ENCODE assay signal across 10 cellular contexts in the genomic region with DNA sequence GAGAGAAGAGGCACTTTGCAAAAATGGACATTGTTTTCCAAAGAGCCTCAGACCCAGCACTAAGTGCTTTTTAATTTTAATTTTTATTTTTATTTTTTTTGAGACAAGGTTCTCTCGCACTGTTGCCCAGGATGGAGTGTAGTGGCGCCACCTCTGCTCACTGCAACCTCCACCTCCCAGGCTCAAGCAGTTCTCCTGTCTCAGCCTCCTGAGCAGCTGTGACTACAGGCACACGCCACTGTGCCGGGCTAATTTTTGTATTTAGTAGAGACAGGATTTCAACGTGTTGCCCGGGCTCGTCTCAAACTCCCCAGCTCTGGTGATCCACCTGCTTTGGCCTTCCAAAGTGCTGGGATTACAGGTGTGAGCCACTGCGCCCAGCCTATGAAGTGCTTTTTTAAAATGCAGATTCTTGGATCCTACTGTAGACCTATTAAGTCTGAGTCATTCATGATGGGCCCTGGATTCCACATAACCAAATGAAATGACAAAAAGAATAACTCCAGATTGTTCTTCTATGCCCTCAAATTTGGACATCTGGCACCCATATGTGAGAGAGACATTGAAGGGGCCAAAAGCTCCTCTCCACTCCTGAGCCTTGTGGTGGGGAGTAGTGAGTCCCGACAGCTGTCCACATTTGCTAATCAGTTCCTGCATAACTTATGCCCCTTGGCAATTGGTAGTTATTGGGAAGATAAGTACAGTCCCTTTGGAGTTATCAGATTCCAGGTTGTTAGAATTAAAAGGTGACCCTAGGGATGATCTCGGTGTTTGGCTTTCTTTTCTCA. TPM values are rescaled to one million over a fixed set of nuclear protein-coding genes. Genes with fewer than 3 reads are reported as not detected.
DNase-seq lines count a peak whose midpoint lies in the region; ATAC-seq, FAIRE-seq and TF ChIP-seq lines count a peak whose summit lies in the region.
"Had no signal": no experiment of that assay in that cellular context is flagged by ENCODE, and none has a peak within 500 bp of the region (broad histone marks: within the 10 kb centered on the region; RNA-seq: fewer than 3 reads in every experiment).

No MANE protein-coding gene starts in this region.

- FAIRE-seq in H1 (lab: Jason Lieb, UNC), result no peak
- FAIRE-seq: small intestine had no signal

- peak overlapping the region in 1 of 4 experiments; percentile 40; a peak in 2 of 8 replicates for H3K4me3 ChIP-seq in H1 (ENCODE audit: extremely low read depth in 1 of 4, insufficient read depth in 2 of 4, low read depth in 3 of 4, low read length in 4 of 4)
- H3K4me3 ChIP-seq in trophoblast cell (ENCODE audit: low read depth, low read length), result no peak overlapping the region

- H3K27me3 Mint-ChIP-seq in activated CD4-positive, alpha-beta memory T cell treated with anti-CD3 and anti-CD28 coated beads for 36 hours, result no peaks in the 10 kb centered on the region

- H3K79me1 ChIP-seq in H1 (ENCODE audit: low read depth, low read length), result peaks cover 3% of the 10 kb centered on the region; the same call in 1 of the 2 replicates
- peaks cover 17% of the 10 kb centered on the region for H3K79me1 ChIP-seq in trophoblast cell (ENCODE audit: low read length)

- H2BK12ac ChIP-seq in H1 (ENCODE audit: low read depth, low read length), result 0 out of 2 replicates have a peak overlapping the region, but pooled peaks have one; percentile 27
- H2BK12ac ChIP-seq in trophoblast cell (ENCODE audit: low read length), result no peak overlapping the region

- peaks cover 43% of the 10 kb centered on the region for H3K4me1 Mint-ChIP-seq in activated CD4-positive, alpha-beta memory T cell treated with anti-CD3 and anti-CD28 coated beads for 36 hours (ENCODE audit: low read depth)

- H3K27ac Mint-ChIP-seq in activated CD4-positive, alpha-beta memory T cell treated with anti-CD3 and anti-CD28 coated beads for 36 hours, result no peak overlapping the region

- H3K36me3 Mint-ChIP-seq in activated CD4-positive, alpha-beta memory T cell treated with anti-CD3 and anti-CD28 coated beads for 36 hours, result peaks cover 16% of the 10 kb centered on the region

- H3K4ac ChIP-seq in H1 (replicated peaks; ENCODE audit: insufficient read length, low read depth, low read length) (no peak overlapping the region), trophoblast cell (ENCODE audit: low read depth, low read length) (peak overlapping the region; percentile 84)

- H3K4me2 ChIP-seq in H1 (ENCODE audit: insufficient read depth in 1 of 2, low read depth in 2 of 2, low read length in 2 of 2), result peak overlapping the region; percentile 50 to 94; a peak in 3 of 4 replicates
- peak overlapping the region; percentile 32 for H3K4me2 ChIP-seq in trophoblast cell (ENCODE audit: low read length)

- peaks cover 4% of the 10 kb centered on the region; the same call in 1 of the 2 replicates for H3K23me2 ChIP-seq in H1 (ENCODE audit: low read depth, low read length)

- H3K27me3 ChIP-seq in H1 (replicated peaks in 1 of 4; ENCODE audit: control insufficient read depth in 3 of 4, extremely low read depth in 1 of 4, insufficient read depth in 3 of 4, low read length in 3 of 4) (no peaks in the 10 kb centered on the region), trophoblast cell (ENCODE audit: insufficient read depth, low read length) (no peaks in the 10 kb centered on the region)

- CTCF ChIA-PET in H1 (lab: Charles Lee; ENCODE audit: partially characterized antibody), result interaction anchor here (0.6 to 5.0 kb wide), 8 partner anchors 8 to 277 kb away, joined by 3 to 39 read pairs (median 3); no protein-coding TSS in a partner anchor
- CTCF ChIA-PET in activated CD4-positive, alpha-beta memory T cell treated with anti-CD3 and anti-CD28 coated beads for 36 hours (lab: Charles Lee), result interaction anchor here (1.1 to 5.3 kb wide), 3 partner anchors 11 to 277 kb away, joined by 4 to 63 read pairs (median 4); no protein-coding TSS in a partner anchor

- WGBS in H1 (ENCODE audit: extremely low coverage in 1 of 2, insufficient coverage in 1 of 2, insufficient read length in 1 of 2, insufficient replicate concordance in 2 of 2, low coverage in 1 of 2, low lambda C conversion rate in 2 of 2, missing lambda C conversion rate in 1 of 2), 2 experiments, result 69% methylated on average over 10 of the region's 10 CpGs; no CpG with 5 or more reads in 1 of the 2 experiments
- WGBS in trophoblast cell (ENCODE audit: extremely low coverage, insufficient coverage, insufficient read length), result no CpG with 5 or more reads among the region's 10 CpGs

- no peak for TF ChIP-seq RAD21 in H1 (IDR thresholded peaks at IDR 0.05 in 1 of 2, conservative IDR thresholded peaks at IDR 0.05 in 1 of 2; ENCODE audit: low read depth in 2 of 2, low read length in 2 of 2)

- TF ChIP-seq CTCF in H1 (IDR thresholded peaks at IDR 0.05; ENCODE audit: control extremely low read depth in 1 of 3, insufficient read depth in 1 of 3, low read depth in 1 of 3, low read length in 3 of 3), result peak in 1 of 3 experiments; percentile 25; a peak in 1 of 4 replicates

- peaks cover 23 to 74% of the 10 kb centered on the region in 2 experiments for H3K79me2 ChIP-seq in H1 (ENCODE audit: control insufficient read depth in 1 of 2, insufficient read depth in 2 of 2, low read length in 2 of 2)
- peaks cover 26% of the 10 kb centered on the region for H3K79me2 ChIP-seq in trophoblast cell (ENCODE audit: control insufficient read depth, insufficient read depth, low read length, poor library complexity)

- TF ChIP-seq POLR2A in H1 (IDR thresholded peaks at IDR 0.05; ENCODE audit: control extremely low read depth in 1 of 2, low read depth in 2 of 2, low read length in 2 of 2), result no peak

- H3K18ac ChIP-seq in H1 (ENCODE audit: extremely low read depth, low read length) (no peak overlapping the region; the same call in 1 of the 2 replicates), trophoblast cell (ENCODE audit: low read length) (no peak overlapping the region)

- POLR2A ChIA-PET in H1 (lab: Charles Lee; ENCODE audit: partially characterized antibody), result interaction anchor here (0.9 to 5.4 kb wide), 9 partner anchors 9 to 434 kb away, joined by 3 to 39 read pairs (median 7); partner anchors contain the start of gene ELF2
- POLR2A ChIA-PET in activated CD4-positive, alpha-beta memory T cell treated with anti-CD3 and anti-CD28 coated beads for 36 hours (lab: Charles Lee), result no interaction called here

- H2BK120ac ChIP-seq in H1 (replicated peaks; ENCODE audit: low read depth, low read length) (no peak overlapping the region), trophoblast cell (ENCODE audit: insufficient read depth, low read length, poor library complexity) (no peak overlapping the region)

- H3K27ac ChIP-seq in H1 (ENCODE audit: low read depth, low read length) (no peak overlapping the region), trophoblast cell (ENCODE audit: low read depth, low read length) (no peak overlapping the region)

- no peak overlapping the region for H3K14ac ChIP-seq in H1 (ENCODE audit: insufficient read length)
- H3K14ac ChIP-seq in trophoblast cell (ENCODE audit: low read length), result no peak overlapping the region

- TF ChIP-seq EP300 in H1 (IDR thresholded peaks at IDR 0.05; ENCODE audit: borderline replicate concordance in 1 of 2, low read depth in 2 of 2, low read length in 2 of 2), result no peak

- no peak overlapping the region for H2AFZ ChIP-seq in H1 (ENCODE audit: low read length)
- H2AFZ ChIP-seq in trophoblast cell (ENCODE audit: insufficient read depth, low read length, poor library complexity), result no peak overlapping the region

- H3K4me1 ChIP-seq in H1 (replicated peaks in 1 of 4; ENCODE audit: control insufficient read depth in 3 of 4, insufficient read depth in 4 of 4, low read length in 3 of 4), result peaks cover 17 to 27% (median 24%) of the 10 kb centered on the region in 4 experiments
- peaks cover 8 to 12% of the 10 kb centered on the region in 2 experiments for H3K4me1 ChIP-seq in trophoblast cell (ENCODE audit: control insufficient read depth in 1 of 2, insufficient read depth in 2 of 2, low read length in 2 of 2)

- H4K5ac ChIP-seq in H1 (ENCODE audit: insufficient read length, low read depth, low read length), result peak overlapping the region; percentile 13

- H4K20me1 ChIP-seq in H1 (replicated peaks in 1 of 2; ENCODE audit: control insufficient read depth in 1 of 2, insufficient read depth in 2 of 2, low read length in 2 of 2), result peaks cover 2 to 17% of the 10 kb centered on the region in 2 experiments

- H3K9me3 Mint-ChIP-seq in activated CD4-positive, alpha-beta memory T cell treated with anti-CD3 and anti-CD28 coated beads for 36 hours, result no peaks in the 10 kb centered on the region

- H3K56ac ChIP-seq in H1 (replicated peaks; ENCODE audit: insufficient read length, low read depth, low read length), result no peak overlapping the region

- H2BK20ac ChIP-seq in H1 (ENCODE audit: low read length), result no peak overlapping the region

- H2BK5ac ChIP-seq in H1 (ENCODE audit: low read depth, low read length), result peak overlapping the region; percentile 42; the same call in 1 of the 2 replicates
- no peak overlapping the region for H2BK5ac ChIP-seq in trophoblast cell (ENCODE audit: low read depth, low read length, poor library complexity)

- H3K9ac ChIP-seq in H1 (replicated peaks in 1 of 4; ENCODE audit: extremely low read depth in 1 of 4, low read depth in 3 of 4, low read length in 3 of 4) (no peak overlapping the region), trophoblast cell (ENCODE audit: low read length) (no peak overlapping the region)

- H3K4me3 Mint-ChIP-seq in activated CD4-positive, alpha-beta memory T cell treated with anti-CD3 and anti-CD28 coated beads for 36 hours, result no peak overlapping the region

- H3K9me3 ChIP-seq in H1 (ENCODE audit: insufficient read depth in 2 of 2, low read depth in 1 of 2, low read length in 1 of 2) (no peaks in the 10 kb centered on the region), trophoblast cell (ENCODE audit: insufficient read depth, low read depth, low read length) (no peaks in the 10 kb centered on the region)

- H4K8ac ChIP-seq in H1 (ENCODE audit: extremely low read depth, insufficient read depth, low read length) (peak overlapping the region; percentile 31; the same call in 1 of the 2 replicates), trophoblast cell (ENCODE audit: low read depth, low read length) (no peak overlapping the region)

- ATAC-seq in HG03460 (IDR thresholded peaks at IDR 0.05; ENCODE audit: unreplicated experiment), result no peak

- H4K12ac ChIP-seq in trophoblast cell (ENCODE audit: low read depth, low read length), result no peak overlapping the region

- H3K23ac ChIP-seq in H1 (ENCODE audit: insufficient read length) (no peak overlapping the region), trophoblast cell (ENCODE audit: low read length) (no peak overlapping the region)

- intact Hi-C loops in activated CD4-positive, alpha-beta memory T cell treated with anti-CD3 and anti-CD28 coated beads for 36 hours (cut with micrococcal nuclease), result loop anchor here (5.0 kb wide), 2 partner anchors 638 to 777 kb away; partner anchors contain the start of gene SLC7A11

- H3K36me3 ChIP-seq in H1 (ENCODE audit: control insufficient read depth in 2 of 4, insufficient read depth in 4 of 4, low read length in 3 of 4) (no peaks in the 10 kb centered on the region; a peak in 2 of 8 replicates), trophoblast cell (ENCODE audit: control insufficient read depth in 1 of 2, insufficient read depth in 2 of 2, low read length in 2 of 2) (peaks cover 2 to 5% of the 10 kb centered on the region in 2 experiments)

- DNase-seq in EL (peak; percentile 92), NCI-H524 treated with DMSO at 0.1 percent for 48 hours (lab: John Stamatoyannopoulos, UW) (peak; percentile 75), H1 (ENCODE audit: low read depth in 1 of 2, low spot score in 2 of 2) (no peak), trophoblast cell (no peak), NCI-H2107 treated with DMSO at 0.1 percent for 48 hours (lab: John Stamatoyannopoulos, UW; ENCODE audit: unreplicated experiment) (no peak)
- DNase-seq in activated CD4-positive, alpha-beta memory T cell treated with anti-CD3 and anti-CD28 coated beads for 36 hours, result no peak
- DNase-seq in activated CD8-positive, alpha-beta memory T cell treated with anti-CD3 and anti-CD28 coated beads, Interleukin-2, amount 50 U/mL, for 4 hours, result no peak
- DNase-seq: activated CD8-positive, alpha-beta memory T cell treated with anti-CD3 and anti-CD28 coated beads for 24 hours; small intestine had no signal

- H4K91ac ChIP-seq in H1 (replicated peaks; ENCODE audit: insufficient read length, low read length) (no peak overlapping the region), trophoblast cell (ENCODE audit: low read depth, low read length) (no peak overlapping the region)

- H2BK15ac ChIP-seq in H1 (ENCODE audit: low read length), result 0 out of 2 replicates have a peak overlapping the region, but pooled peaks have one; percentile 72

- H2AK5ac ChIP-seq in H1 (ENCODE audit: low read depth, low read length) (no peak overlapping the region; the same call in 1 of the 2 replicates), trophoblast cell (ENCODE audit: low read length) (no peak overlapping the region)

RNA-seq across cellular contexts. Expression of gene NOCT, which starts 3.6 kb away (rescaled TPM):
- total RNA-seq in H1 (2021; fragmentation: NEBNext Ultra II Directional; extraction: Animal tissue kit (Norgen Biotek cat#: 25700)), result 44.3 and 45.5 TPM in 2 replicates
- 10.4 and 11.4 TPM in 2 replicates for polyA plus RNA-seq in H1 (2011; rRNA removed)
- polyA plus RNA-seq in H1 (2011; cell fraction: cytosol; rRNA removed), result 7.9 TPM
- polyA plus RNA-seq in H1 (2011; cell fraction: nucleus; rRNA removed), result 13.5 TPM
- polyA plus RNA-seq in H1 (2012, experiment 1 of 2), result 21.8 to 28.6 TPM (median 24.9 TPM) in 4 replicates
- 19.7 TPM for polyA plus RNA-seq in H1 (2012, experiment 2 of 2)
- polyA plus RNA-seq in H1 (2013, experiment 1 of 2), result 26.3 TPM
- polyA plus RNA-seq in H1 (2013, experiment 2 of 2), result 27.4 TPM
- 46.6 and 57.1 TPM in 2 replicates for polyA minus RNA-seq in H1 (2011; rRNA and poly(A)+ RNA removed)
- polyA minus RNA-seq in H1 (2011; cell fraction: cytosol; rRNA and poly(A)+ RNA removed), result 32.1 TPM
- 32.6 TPM for polyA minus RNA-seq in H1 (2011; cell fraction: nucleus; rRNA and poly(A)+ RNA removed)
- polyA plus RNA-seq in trophoblast cell (2013), result 26.0 and 26.1 TPM in 2 replicates
- 10 to 100 TPM; 12.2 to 14.3 TPM for total RNA-seq in activated CD4-positive, alpha-beta memory T cell treated with anti-CD3 and anti-CD28 coated beads for 36 hours

Comparison
In these comparisons a context has a peak if more than half of its experiments do, and no peak if none do; other contexts are left out.
1. DNase-seq: peak in EL (single experiment) and NCI-H524 treated with DMSO at 0.1 percent for 48 hours (single experiment); none in H1 (0 of 2), trophoblast cell (0 of 2), NCI-H2107 treated with DMSO at 0.1 percent for 48 hours (single experiment), activated CD4-positive, alpha-beta memory T cell treated with anti-CD3 and anti-CD28 coated beads for 36 hours (single experiment) and activated CD8-positive, alpha-beta memory T cell treated with anti-CD3 and anti-CD28 coated beads, Interleukin-2, amount 50 U/mL, for 4 hours (single experiment).